ENCODE assay signal across 12 cellular contexts in the genomic region with DNA sequence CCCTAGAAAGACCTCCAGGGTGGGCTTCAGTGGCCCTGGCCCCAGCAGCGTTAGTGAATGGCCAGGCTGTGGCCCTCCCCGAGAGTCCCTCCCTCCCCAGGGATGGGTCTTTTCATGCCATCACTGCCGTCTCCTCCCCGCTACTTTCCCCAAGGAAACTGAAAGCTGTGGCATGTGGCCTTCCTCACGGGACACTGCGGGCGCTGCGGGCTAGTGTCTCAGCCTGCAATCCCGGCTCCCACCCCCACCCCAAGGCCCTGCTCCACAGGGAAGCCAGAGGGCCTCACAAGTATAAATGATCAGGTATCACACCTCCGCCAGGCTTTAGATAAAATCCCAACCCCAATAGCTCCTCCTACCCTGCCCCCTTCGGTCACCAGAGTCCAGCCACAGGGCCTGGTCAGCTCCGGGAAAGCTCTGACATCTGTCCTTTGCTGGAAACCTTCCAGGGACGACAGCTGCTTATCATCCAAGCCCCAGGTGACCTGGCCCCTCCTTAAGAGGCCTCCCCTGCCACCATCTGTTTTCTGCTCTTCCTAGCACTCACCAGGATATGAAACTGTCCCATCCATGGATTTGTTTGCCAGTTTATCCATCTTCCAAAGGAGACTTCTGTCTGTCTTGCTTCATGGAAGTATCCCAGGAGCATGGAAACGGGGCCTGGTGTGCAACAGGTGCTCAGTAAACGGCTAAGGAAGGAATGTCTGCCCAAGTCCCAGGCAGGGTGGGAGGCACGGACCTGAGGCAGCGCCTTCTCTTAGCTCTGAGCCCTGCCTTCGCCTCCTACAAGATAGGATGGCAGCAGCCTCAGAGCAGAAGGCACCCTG. TPM values are rescaled to one million over a fixed set of nuclear protein-coding genes. Genes with fewer than 3 reads are reported as not detected.
A peak's percentile ranks its signal among the peaks of the same experiment; 100 is the strongest.
DNase-seq lines count a peak whose midpoint lies in the region; ATAC-seq and TF ChIP-seq lines count a peak whose summit lies in the region.
"Had no signal": no experiment of that assay in that cellular context is flagged by ENCODE, and none has a peak within 500 bp of the region (broad histone marks: within the 10 kb centered on the region; RNA-seq: fewer than 3 reads in every experiment).

No MANE protein-coding gene starts in this region.

- H2BK5ac ChIP-seq in H9 (ENCODE audit: insufficient read length, low read length), result no peak overlapping the region

- H3K4me2 ChIP-seq in H9 (ENCODE audit: insufficient read depth, insufficient read length, low read length), result no peak overlapping the region
- peak overlapping the region; percentile 20 for H3K4me2 ChIP-seq in OCI-LY7 (ENCODE audit: low read length)
- H3K4me2 ChIP-seq in hepatocyte, result peak overlapping the region; percentile 59

- H3K9me3 ChIP-seq in H9 (ENCODE audit: control insufficient read depth, low read depth, low read length) (no peaks in the 10 kb centered on the region), OCI-LY7 (ENCODE audit: low read length) (no peaks in the 10 kb centered on the region), hepatocyte (ENCODE audit: low read depth) (no peaks in the 10 kb centered on the region), gastrocnemius medialis (no peaks in the 10 kb centered on the region)

- no peak overlapping the region for H2BK120ac ChIP-seq in H9 (ENCODE audit: low read depth, low read length, poor library complexity, severe bottlenecking)

- no peak overlapping the region for H4K91ac ChIP-seq in H9 (ENCODE audit: insufficient read length, low read depth, low read length)

- H3K18ac ChIP-seq in H9 (ENCODE audit: insufficient read length, low read depth, low read length), result no peak overlapping the region

- no peak overlapping the region for H2AK5ac ChIP-seq in H9 (ENCODE audit: insufficient read length, low read length)

- H3K27ac Mint-ChIP-seq in H9, result peak overlapping the region in 2 of 3 experiments; percentile 32 to 58; a peak in 3 of 7 replicates
- no peak overlapping the region for H3K27ac Mint-ChIP-seq in stimulated activated effector memory CD8-positive, alpha-beta T cell treated with anti-CD3 and anti-CD28 coated beads, Interleukin-12 subunit alpha, Interleukin-12 subunit beta, amount 100 ng/mL, for 72 hours
- H3K27ac Mint-ChIP-seq: activated CD4-positive, alpha-beta T cell treated with anti-CD3 and anti-CD28 coated beads, Interleukin-2, amount 10 ng/mL, durations not matched to agents 7 days and 5 days had no signal

- no TSS peak for BruUV-seq in OCI-LY7 (replicated peaks; lab: Mats Ljungman, UMichigan)

- no peak overlapping the region for H2BK20ac ChIP-seq in H9 (ENCODE audit: low read depth, low read length, poor library complexity, severe bottlenecking)

- no peak overlapping the region for H3K23ac ChIP-seq in H9 (ENCODE audit: insufficient read length, low read depth, low read length)

- H3K4me1 ChIP-seq in H9 (ENCODE audit: insufficient read depth, low read length) (peaks cover 7% of the 10 kb centered on the region; the same call in 1 of the 2 replicates), OCI-LY7 (ENCODE audit: insufficient read depth, low read length, poor library complexity, severe bottlenecking) (peaks cover 15% of the 10 kb centered on the region), hepatocyte (ENCODE audit: insufficient read depth) (peaks cover 95% of the 10 kb centered on the region), gastrocnemius medialis (peaks cover 52 to 80% of the 10 kb centered on the region in 2 donors)

- H3K79me1 ChIP-seq in H9 (ENCODE audit: insufficient read depth, low read depth, low read length, poor library complexity, severe bottlenecking), result no peaks in the 10 kb centered on the region

- ATAC-seq in gastrocnemius medialis (peak; percentile 81 to 82), HG02973 (IDR thresholded peaks at IDR 0.05; ENCODE audit: unreplicated experiment) (no peak), GM18505 (IDR thresholded peaks at IDR 0.05; ENCODE audit: unreplicated experiment) (no peak)
- ATAC-seq in stimulated activated effector memory CD8-positive, alpha-beta T cell treated with anti-CD3 and anti-CD28 coated beads, Interleukin-12 subunit alpha, Interleukin-12 subunit beta, amount 100 ng/mL, for 72 hours, result no peak

- H3K23me2 ChIP-seq in H9 (ENCODE audit: insufficient read length, low read depth, low read length, poor library complexity, severe bottlenecking), result no peaks in the 10 kb centered on the region

- in situ Hi-C loops in gastrocnemius medialis (cut with MboI; ENCODE audit: low sequenced_read_pairs in 4 of 4), result no loop called here

- H3K27ac ChIP-seq in H9 (ENCODE audit: insufficient read length, low read depth, low read length) (no peak overlapping the region), OCI-LY7 (ENCODE audit: low read depth, low read length, poor library complexity, severe bottlenecking) (no peak overlapping the region), hepatocyte (peak overlapping the region; percentile 86), gastrocnemius medialis (peak overlapping the region; percentile 31 to 64 (median 42))

- H3K9ac ChIP-seq in H9 (ENCODE audit: extremely low read depth, insufficient read length, low read length), result no peak overlapping the region

- POLR2A ChIA-PET in OCI-LY7 (lab: Charles Lee), result interaction anchor here (1.1 kb wide), 1 partner anchor 33 kb away, joined by 5 read pairs; no protein-coding TSS in a partner anchor

- no CpG with 5 or more reads among the region's 18 CpGs for WGBS in H9 (ENCODE audit: extremely low coverage, insufficient read length, low lambda C conversion rate)
- 60% methylated on average over 15 of the region's 18 CpGs for WGBS in hepatocyte (ENCODE audit: low lambda C conversion rate, missing lambda C conversion rate)

- H3K9me3 Mint-ChIP-seq in H9, result no peaks in the 10 kb centered on the region; a peak in 1 of 5 replicates
- H3K9me3 Mint-ChIP-seq in stimulated activated effector memory CD8-positive, alpha-beta T cell treated with anti-CD3 and anti-CD28 coated beads, Interleukin-12 subunit alpha, Interleukin-12 subunit beta, amount 100 ng/mL, for 72 hours, result no peaks in the 10 kb centered on the region
- H3K9me3 Mint-ChIP-seq: activated CD4-positive, alpha-beta T cell treated with anti-CD3 and anti-CD28 coated beads, Interleukin-2, amount 10 ng/mL, durations not matched to agents 7 days and 5 days had no signal

- peak overlapping the region in 1 of 2 experiments; percentile 19; a peak in 1 of 5 replicates for H3K4me3 Mint-ChIP-seq in H9
- H3K4me3 Mint-ChIP-seq in stimulated activated effector memory CD8-positive, alpha-beta T cell treated with anti-CD3 and anti-CD28 coated beads, Interleukin-12 subunit alpha, Interleukin-12 subunit beta, amount 100 ng/mL, for 72 hours, result no peak overlapping the region
- H3K4me3 Mint-ChIP-seq: activated CD4-positive, alpha-beta T cell treated with anti-CD3 and anti-CD28 coated beads, Interleukin-2, amount 10 ng/mL, durations not matched to agents 7 days and 5 days had no signal

- intact Hi-C loops in OCI-LY7 (cut with micrococcal nuclease; ENCODE audit: unreplicated experiment) (loop anchor here (2.0 kb wide), 1 partner anchor 32 kb away; the partner anchor contains the start of gene CCDC85C), gastrocnemius medialis (cut with DNase I; ENCODE audit: low total_unique reads) (no loop called here)

- DNase-seq in H9 (no peak), OCI-LY7 (ENCODE audit: low spot score) (no peak), hepatocyte (ENCODE audit: low spot score) (peak; percentile 67), gastrocnemius medialis (peak; percentile 55 to 69), NCI-H1436 (lab: John Stamatoyannopoulos, UW) (no peak)
- DNase-seq in stimulated activated effector memory CD8-positive, alpha-beta T cell treated with anti-CD3 and anti-CD28 coated beads, Interleukin-12 subunit alpha, Interleukin-12 subunit beta, amount 100 ng/mL, for 72 hours (ENCODE audit: low spot score in 2 of 2), result no peak
- DNase-seq: activated CD4-positive, alpha-beta T cell treated with anti-CD3 and anti-CD28 coated beads, Interleukin-2, amount 10 ng/mL, durations not matched to agents 7 days and 5 days; activated naive CD4-positive, alpha-beta T cell treated with anti-CD3 and anti-CD28 coated beads, Interleukin-2, amount 50 U/mL, for 16 hours; EL; nucleus accumbens had no signal

- H2AFZ ChIP-seq in H9 (ENCODE audit: low read length) (no peak overlapping the region), OCI-LY7 (ENCODE audit: low read length) (no peak overlapping the region), hepatocyte (no peak overlapping the region)

- H3K4ac ChIP-seq in H9 (ENCODE audit: low read depth, low read length), result no peak overlapping the region

- H3K36me3 ChIP-seq in OCI-LY7 (ENCODE audit: insufficient read depth, low read length) (no peaks in the 10 kb centered on the region), hepatocyte (replicated peaks; ENCODE audit: insufficient read depth, low read depth) (no peaks in the 10 kb centered on the region), gastrocnemius medialis (no peaks in the 10 kb centered on the region)

- H3K9me2 ChIP-seq in OCI-LY7 (ENCODE audit: insufficient read depth, low read length) (no peaks in the 10 kb centered on the region), hepatocyte (replicated peaks; ENCODE audit: insufficient read depth) (no peaks in the 10 kb centered on the region)

- no peaks in the 10 kb centered on the region for H4K20me1 ChIP-seq in H9 (ENCODE audit: control insufficient read depth, insufficient read depth, insufficient read length)
- no peaks in the 10 kb centered on the region; the same call in 1 of the 2 replicates for H4K20me1 ChIP-seq in OCI-LY7 (ENCODE audit: insufficient read depth, low read length)
- peaks cover 18% of the 10 kb centered on the region for H4K20me1 ChIP-seq in hepatocyte (ENCODE audit: insufficient read depth, poor library complexity, severe bottlenecking)

- TF ChIP-seq CTCF in H9 (conservative IDR thresholded peaks at IDR 0.05) (no peak), OCI-LY7 (conservative IDR thresholded peaks at IDR 0.05; ENCODE audit: low read length) (no peak), hepatocyte (IDR thresholded peaks at IDR 0.05; ENCODE audit: poor library complexity) (no peak), gastrocnemius medialis (IDR thresholded peaks at IDR 0.05 in 4 of 5, conservative IDR thresholded peaks at IDR 0.05 in 1 of 5) (no peak)

- H3K79me2 ChIP-seq in H9 (ENCODE audit: insufficient read depth, low read length), result no peaks in the 10 kb centered on the region; the same call in 1 of the 2 replicates
- H3K79me2 ChIP-seq in OCI-LY7 (ENCODE audit: insufficient read depth, low read depth, low read length), result no peaks in the 10 kb centered on the region
- H3K79me2 ChIP-seq in hepatocyte, result peaks cover 90% of the 10 kb centered on the region

- H3T11ph ChIP-seq in H9 (ENCODE audit: low read length), result no peak overlapping the region

- H3K14ac ChIP-seq in H9 (ENCODE audit: insufficient read depth, low read length), result peak overlapping the region; percentile 13; the same call in 1 of the 2 replicates

- H2BK15ac ChIP-seq in H9 (ENCODE audit: low read depth, low read length), result no peak overlapping the region

- H3K4me3 ChIP-seq in OCI-LY7 (ENCODE audit: low read depth, low read length, poor library complexity, severe bottlenecking) (no peak overlapping the region), hepatocyte (no peak overlapping the region), gastrocnemius medialis (no peak overlapping the region)

- no peak overlapping the region for H4K8ac ChIP-seq in H9 (replicated peaks; ENCODE audit: insufficient read length, low read depth, low read length)

- H2BK12ac ChIP-seq in H9 (ENCODE audit: insufficient read length, low read depth, low read length), result no peak overlapping the region

- no peak overlapping the region for H3K56ac ChIP-seq in H9 (ENCODE audit: insufficient read length, low read depth, low read length)

- CTCF ChIA-PET in OCI-LY7 (lab: Charles Lee; ENCODE audit: unreplicated experiment), result interaction anchor here (0.7 to 1.1 kb wide), 4 partner anchors 13 to 142 kb away, joined by 3 to 6 read pairs (median 3); no protein-coding TSS in a partner anchor

- 0 out of 7 replicates have a peak, but pooled peaks cover 0 to 1% (median 0%) of the 10 kb centered on the region in 3 experiments for H3K36me3 Mint-ChIP-seq in H9 (ENCODE audit: insufficient read depth in 1 of 3, low read depth in 3 of 3)
- H3K36me3 Mint-ChIP-seq in stimulated activated effector memory CD8-positive, alpha-beta T cell treated with anti-CD3 and anti-CD28 coated beads, Interleukin-12 subunit alpha, Interleukin-12 subunit beta, amount 100 ng/mL, for 72 hours, result no peaks in the 10 kb centered on the region

- no peak overlapping the region for H4K5ac ChIP-seq in H9 (ENCODE audit: insufficient read length, low read depth, low read length)

- TF ChIP-seq POLR2A in gastrocnemius medialis (IDR thresholded peaks at IDR 0.05), result no peak
- no peak for TF ChIP-seq POLR2A in GM18505 (IDR thresholded peaks at IDR 0.05; ENCODE audit: borderline replicate concordance, extremely low read depth, insufficient read depth, insufficient read length)

- H3K27me3 ChIP-seq in H9 (ENCODE audit: insufficient read depth, low read length), result no peaks in the 10 kb centered on the region
- H3K27me3 ChIP-seq in hepatocyte, result no peaks in the 10 kb centered on the region
- H3K27me3 ChIP-seq in gastrocnemius medialis, result no peaks in the 10 kb centered on the region

- H3K4me1 Mint-ChIP-seq in H9, result peaks cover 80 to 96% of the 10 kb centered on the region in 2 experiments
- H3K4me1 Mint-ChIP-seq in stimulated activated effector memory CD8-positive, alpha-beta T cell treated with anti-CD3 and anti-CD28 coated beads, Interleukin-12 subunit alpha, Interleukin-12 subunit beta, amount 100 ng/mL, for 72 hours, result peaks cover 13% of the 10 kb centered on the region
- H3K4me1 Mint-ChIP-seq: activated CD4-positive, alpha-beta T cell treated with anti-CD3 and anti-CD28 coated beads, Interleukin-2, amount 10 ng/mL, durations not matched to agents 7 days and 5 days had no signal

- peaks cover 20% of the 10 kb centered on the region for H3K27me3 Mint-ChIP-seq in H9 (ENCODE audit: low read depth)
- H3K27me3 Mint-ChIP-seq: activated CD4-positive, alpha-beta T cell treated with anti-CD3 and anti-CD28 coated beads, Interleukin-2, amount 10 ng/mL, durations not matched to agents 7 days and 5 days had no signal

RNA-seq across cellular contexts. Expression of gene CCDC85C, which starts 31.6 kb away (rescaled TPM):
- total RNA-seq in H9 (2021), result 33.2 and 36.3 TPM in 2 replicates
- 3.6 and 6.4 TPM in 2 replicates for total RNA-seq in OCI-LY7 (2014; rRNA removed; shearing (Covaris generic))
- 14.6 and 15.0 TPM in 2 replicates for total RNA-seq in OCI-LY7 (2022)
- total RNA-seq in hepatocyte, result 32.8 and 37.8 TPM in 2 replicates
- polyA plus RNA-seq in hepatocyte, result 33.8 and 47.2 TPM in 2 replicates
- total RNA-seq in gastrocnemius medialis, result 10 to 100 TPM in 3 of 4 donors, 1 to 10 TPM in 1; 7.9 to 32.8 (median 15.4) TPM

Comparison
In these comparisons a context has a peak if more than half of its experiments do, and no peak if none do; other contexts are left out.
1. DNase-seq: peak in hepatocyte (single experiment) and gastrocnemius medialis (2 of 2); none in H9 (single experiment), OCI-LY7 (single experiment), NCI-H1436 (single experiment) and stimulated activated effector memory CD8-positive, alpha-beta T cell treated with anti-CD3 and anti-CD28 coated beads, Interleukin-12 subunit alpha, Interleukin-12 subunit beta, amount 100 ng/mL, for 72 hours (0 of 2).
2. H3K27ac ChIP-seq: peak in hepatocyte (single experiment) and gastrocnemius medialis (4 of 4); none in H9 (single experiment) and OCI-LY7 (single experiment).
3. ATAC-seq: peak in gastrocnemius medialis (2 of 2); none in HG02973 (single experiment), GM18505 (single experiment) and stimulated activated effector memory CD8-positive, alpha-beta T cell treated with anti-CD3 and anti-CD28 coated beads, Interleukin-12 subunit alpha, Interleukin-12 subunit beta, amount 100 ng/mL, for 72 hours (single experiment).